Comparison of ENCODE assay signal across 31 cellular contexts in genomic region chr7:120327054-120327453, GRCh38. TPM values are rescaled to one million over a fixed set of nuclear protein-coding genes. Genes with fewer than 3 reads are reported as not detected.
"Had no signal": no experiment of that assay in that cellular context is flagged by ENCODE, and none has a peak within 500 bp of the region (broad histone marks: within the 10 kb centered on the region; RNA-seq: fewer than 3 reads in every experiment).

No MANE protein-coding gene starts in this region.

- H3K9me3 ChIP-seq: adrenal gland, body of pancreas, esophagus muscularis mucosa, gastrocnemius medialis, heart left ventricle had no signal

- ATAC-seq: activated CD4-positive, alpha-beta T cell treated with anti-CD3 and anti-CD28 coated beads for 36 hours; activated CD4-positive, CD25-positive, alpha-beta regulatory T cell treated with anti-CD3 and anti-CD28 coated beads, Interleukin-2, amount 50 U/mL, for 24 hours; activated CD8-positive, alpha-beta T cell treated with anti-CD3 and anti-CD28 coated beads, Interleukin-2, amount 10 ng/mL, durations not matched to agents 7 days and 5 days; activated naive CD8-positive, alpha-beta T cell treated with anti-CD3 and anti-CD28 coated beads, Interleukin-2, amount 50 U/mL, for 24 hours; activated T-cell treated with anti-CD3 and anti-CD28 coated beads, Interleukin-2, amount 50 U/mL, for 4 hours; activated T-helper 17 cell treated with anti-CD3 and anti-CD28 coated beads, Interleukin-2, amount 50 U/mL, for 72 hours; body of pancreas; effector memory CD8-positive, alpha-beta T cell; foreskin keratinocyte; gastrocnemius medialis; heart left ventricle; T-helper 17 cell had no signal

- H3K4me1 ChIP-seq: adrenal gland, body of pancreas, esophagus muscularis mucosa, foreskin keratinocyte, gastrocnemius medialis, heart left ventricle had no signal

- H3K27me3 ChIP-seq: adrenal gland, body of pancreas, esophagus muscularis mucosa, foreskin keratinocyte, gastrocnemius medialis, heart left ventricle had no signal

- H3K27ac ChIP-seq: adrenal gland, body of pancreas, esophagus muscularis mucosa, foreskin keratinocyte, gastrocnemius medialis, heart left ventricle, WERI-Rb-1 had no signal

- H3K4me3 ChIP-seq: adrenal gland, body of pancreas, esophagus muscularis mucosa, gastrocnemius medialis, heart left ventricle had no signal

- H3K36me3 ChIP-seq: adrenal gland, esophagus muscularis mucosa, gastrocnemius medialis, heart left ventricle, WERI-Rb-1 had no signal

- DNase-seq: activated B cell treated with CpG ODN at 0.5 μM for 24 hours; activated CD4-positive, alpha-beta memory T cell treated with anti-CD3 and anti-CD28 coated beads for 36 hours; activated CD4-positive, alpha-beta T cell treated with anti-CD3 and anti-CD28 coated beads for 36 hours; activated CD4-positive, alpha-beta T cell treated with anti-CD3 and anti-CD28 coated beads, Interleukin-2, amount 10 ng/mL, durations not matched to agents 24 days and 14 days; activated CD8-positive, alpha-beta T cell treated with anti-CD3 and anti-CD28 coated beads, Interleukin-2, amount 10 ng/mL, durations not matched to agents 7 days and 5 days; activated effector memory CD4-positive, alpha-beta T cell treated with Interleukin-2 at 50 U/mL for 16 hours; activated gamma-delta T cell treated with Interleukin-2 at 50 U/mL for 16 hours; activated naive CD4-positive, alpha-beta T cell treated with anti-CD3 and anti-CD28 coated beads for 36 hours; activated naive CD8-positive, alpha-beta T cell treated with anti-CD3 and anti-CD28 coated beads for 36 hours; activated naive CD8-positive, alpha-beta T cell treated with anti-CD3 and anti-CD28 coated beads, Interleukin-2, amount 50 U/mL, for 24 hours; activated T-cell treated with anti-CD3 and anti-CD28 coated beads, Interleukin-2, amount 50 U/mL, for 4 hours; adrenal gland; amygdala; aorta; body of pancreas; caudate nucleus; cortex of kidney; dermis blood vessel endothelial cell; effector CD4-positive, alpha-beta T cell; effector memory CD8-positive, alpha-beta T cell; erythroblast; foreskin keratinocyte; gastrocnemius medialis; glutamatergic neuron; heart left ventricle; T-helper 17 cell; T1000; WERI-Rb-1 had no signal

RNA-seq across cellular contexts. Expression of gene KCND2, which starts 54.1 kb away (rescaled TPM):
- total RNA-seq: activated B cell treated with CpG ODN at 0.5 μM for 24 hours; activated CD4-positive, alpha-beta memory T cell treated with anti-CD3 and anti-CD28 coated beads for 36 hours; activated CD4-positive, alpha-beta T cell treated with anti-CD3 and anti-CD28 coated beads for 36 hours; activated CD4-positive, alpha-beta T cell treated with anti-CD3 and anti-CD28 coated beads, Interleukin-2, amount 10 ng/mL, durations not matched to agents 24 days and 14 days; activated CD8-positive, alpha-beta T cell treated with anti-CD3 and anti-CD28 coated beads, Interleukin-2, amount 10 ng/mL, durations not matched to agents 7 days and 5 days; activated naive CD4-positive, alpha-beta T cell treated with anti-CD3 and anti-CD28 coated beads for 36 hours; activated naive CD8-positive, alpha-beta T cell treated with anti-CD3 and anti-CD28 coated beads for 36 hours; activated T-cell treated with anti-CD3 and anti-CD28 coated beads, Interleukin-2, amount 50 U/mL, for 4 hours; activated T-helper 17 cell treated with anti-CD3 and anti-CD28 coated beads, Interleukin-2, amount 50 U/mL, for 72 hours; foreskin keratinocyte; T-helper 17 cell had no signal
- polyA plus RNA-seq: aorta, foreskin keratinocyte, heart left ventricle had no signal
